In genomic region chr3:72163809-72164634, GRCh38 we compare ENCODE assay signal across 11 cellular contexts.
DNase-seq lines count a peak whose midpoint lies in the region; ATAC-seq, FAIRE-seq and TF ChIP-seq lines count a peak whose summit lies in the region.
"Had no signal": no experiment of that assay in that cellular context is flagged by ENCODE, and none has a peak within 500 bp of the region (broad histone marks: within the 10 kb centered on the region; RNA-seq: fewer than 3 reads in every experiment).

No MANE protein-coding gene starts in this region.

- H3K27ac ChIP-seq in K562 (ENCODE audit: extremely low read depth, low read depth, low read length) (peak overlapping the region; percentile 77; the same call in 1 of the 3 replicates), brain microvascular endothelial cell (no peak overlapping the region)

- FAIRE-seq in K562 (lab: Jason Lieb, UNC): peak; percentile 90

- peak; percentile 81 for ATAC-seq in GM18505 (IDR thresholded peaks at IDR 0.05; ENCODE audit: unreplicated experiment)
- ATAC-seq in GM21529 (IDR thresholded peaks at IDR 0.05; ENCODE audit: unreplicated experiment): peak; percentile 90
- peak; percentile 82 for ATAC-seq in HG03442 (IDR thresholded peaks at IDR 0.05; ENCODE audit: unreplicated experiment)
- ATAC-seq in K562: peak; percentile 92

- H3K79me2 ChIP-seq in K562 (ENCODE audit: control insufficient read depth, insufficient read depth, low read length): no peaks in the 10 kb centered on the region

- DNase-seq in K562 (ENCODE audit: extremely low read depth in 1 of 4, low spot score in 3 of 4) (peak; percentile 69 to 89 (median 76)), occipital lobe (lab: John Stamatoyannopoulos, UW) (no peak), brain microvascular endothelial cell (no peak), UCSD-AML1 (lab: John Stamatoyannopoulos, UW; ENCODE audit: unreplicated experiment) (no peak)
- no peak for DNase-seq in activated naive CD4-positive, alpha-beta T cell treated with Interleukin-2 at 50 U/mL for 16 hours
- DNase-seq: activated CD4-positive, alpha-beta T cell treated with anti-CD3 and anti-CD28 coated beads for 1 hour; left cardiac atrium; NCI-H1092 had no signal

- H3K9me3 ChIP-seq in K562 (replicated peaks; ENCODE audit: control insufficient read depth, insufficient read depth, low read depth, low read length): no peaks in the 10 kb centered on the region; the same call in 1 of the 2 replicates

- CTCF ChIA-PET in K562 (lab: Yijun Ruan, JAX; ENCODE audit: low intra/inter-chr PET ratio): no interaction called here

- H3K4me3 ChIP-seq in K562 (no peak overlapping the region), brain microvascular endothelial cell (ENCODE audit: low read depth, low read length) (no peak overlapping the region)

- intact Hi-C loops in K562 (cut with micrococcal nuclease): loop anchor here (2.0 to 5.0 kb wide), 3 partner anchors 77 to 209 kb away; no protein-coding TSS in a partner anchor

- H3K36me3 ChIP-seq in K562 (ENCODE audit: control insufficient read depth, insufficient read depth, low read length) (no peaks in the 10 kb centered on the region), brain microvascular endothelial cell (replicated peaks) (no peaks in the 10 kb centered on the region)

- POLR2A ChIA-PET in K562 (lab: Yijun Ruan, JAX): interaction anchor here (0.6 to 1.8 kb wide), 4 partner anchors 8 to 94 kb away, joined by 3 to 7 read pairs (median 4); no protein-coding TSS in a partner anchor

- peak overlapping the region; percentile 38 for H2AFZ ChIP-seq in K562 (ENCODE audit: low read depth, low read length)

- TF ChIP-seq EP300 in K562 (IDR thresholded peaks at IDR 0.05; ENCODE audit: low read length): peak; percentile 96

- H3K9me1 ChIP-seq in K562 (ENCODE audit: control insufficient read depth, insufficient read depth, low read length): no peaks in the 10 kb centered on the region

- H3K27me3 ChIP-seq in K562 (ENCODE audit: control insufficient read depth in 2 of 2, insufficient read depth in 2 of 2, low read length in 2 of 2) (no peaks in the 10 kb centered on the region), brain microvascular endothelial cell (replicated peaks) (no peaks in the 10 kb centered on the region)

- TF ChIP-seq POLR2A in GM18505 (IDR thresholded peaks at IDR 0.05; ENCODE audit: borderline replicate concordance, extremely low read depth, insufficient read depth, insufficient read length) (peak; percentile 59), K562 (conservative IDR thresholded peaks at IDR 0.05) (no peak)

- WGBS in K562 (ENCODE audit: insufficient coverage, low coverage, missing lambda C conversion rate): 30% methylated on average over 6 of the region's 7 CpGs

- in situ Hi-C loops in K562 (cut with MboI): no loop called here
- in situ Hi-C loops in brain microvascular endothelial cell (cut with HindIII; ENCODE audit: low pct_ligation_motif_present, low sequenced_read_pairs): no loop called here

- H3K9ac ChIP-seq in K562 (ENCODE audit: insufficient read depth in 1 of 2, low read depth in 2 of 2, low read length in 2 of 2): peak overlapping the region in 1 of 2 experiments; percentile 44; a peak in 1 of 4 replicates

- peak; percentile 7 to 44; a peak in 3 of 4 replicates for TF ChIP-seq RAD21 in K562 (CRISPR knock-in tag; conservative IDR thresholded peaks at IDR 0.05 in 1 of 2, IDR thresholded peaks at IDR 0.05 in 1 of 2)

- H3K4me2 ChIP-seq in K562 (ENCODE audit: insufficient read depth, low read length): peak overlapping the region; percentile 66; the same call in 1 of the 2 replicates

- no peak for TF ChIP-seq CTCF in K562 (IDR thresholded peaks at IDR 0.05 in 2 of 3, conservative IDR thresholded peaks at IDR 0.05 in 1 of 3; ENCODE audit: insufficient read depth in 2 of 3, low read depth in 1 of 3, low read length in 3 of 3)
- TF ChIP-seq CTCF in brain microvascular endothelial cell (IDR thresholded peaks at IDR 0.05; ENCODE audit: low read depth, low read length, missing control alignments): no peak

- BruUV-seq in K562 (replicated peaks; lab: Mats Ljungman, UMichigan): no TSS peak

- H4K20me1 ChIP-seq in K562 (replicated peaks; ENCODE audit: control insufficient read depth, insufficient read depth, low read length): no peaks in the 10 kb centered on the region

- peaks cover 18 to 42% of the 10 kb centered on the region in 2 experiments; a peak in 4 of 5 replicates for H3K4me1 ChIP-seq in K562 (replicated peaks in 1 of 2; ENCODE audit: control insufficient read depth in 2 of 2, insufficient read depth in 2 of 2, low read length in 2 of 2)

TF ChIP-seq in K562, 482 proteins besides CTCF, POLR2A, EP300 and RAD21 (continues in another document):
- TF ChIP-seq ZNF324 (CRISPR knock-in tag; IDR thresholded peaks at IDR 0.05) (no peak), ZBTB17 (CRISPR knock-in tag; IDR thresholded peaks at IDR 0.05) (peak; percentile 61; the same call in 1 of the 2 replicates), CSDE1 (IDR thresholded peaks at IDR 0.05) (no peak), CBX2 (IDR thresholded peaks at IDR 0.05; ENCODE audit: insufficient read depth, low read length, poor library complexity, severe bottlenecking) (no peak), ZNF197 (CRISPR knock-in tag; IDR thresholded peaks at IDR 0.05; ENCODE audit: low read depth) (peak; percentile 70; the same call in 1 of the 2 replicates), ZNF561 (CRISPR knock-in tag; conservative IDR thresholded peaks at IDR 0.05) (no peak), PML (IDR thresholded peaks at IDR 0.05; ENCODE audit: low read length) (peak; percentile 91), ZNF717 (CRISPR knock-in tag; IDR thresholded peaks at IDR 0.05) (no peak), CHD4 (IDR thresholded peaks at IDR 0.05; ENCODE audit: insufficient read depth, insufficient replicate concordance, low read depth, low read length, poor library complexity, severe bottlenecking) (no peak), ARID3A (IDR thresholded peaks at IDR 0.05; ENCODE audit: borderline replicate concordance, low read depth, low read length) (no peak), GABPB1 (CRISPR knock-in tag; IDR thresholded peaks at IDR 0.05) (0 out of 2 replicates have a peak, but pooled peaks have one; percentile 36), TBL1XR1 (IDR thresholded peaks at IDR 0.05; ENCODE audit: low read length in 2 of 2) (peak in 1 of 2 experiments; percentile 93; a peak in 2 of 4 replicates), MYC (IDR thresholded peaks at IDR 0.05; ENCODE audit: low read depth, low read length) (peak; percentile 86), MYC (CRISPR knock-in tag; IDR thresholded peaks at IDR 0.05; ENCODE audit: borderline replicate concordance, low read depth) (no peak), NCOA4 (IDR thresholded peaks at IDR 0.05; ENCODE audit: partially characterized antibody) (no peak), ZNF239 (CRISPR knock-in tag; IDR thresholded peaks at IDR 0.05) (no peak), REST (CRISPR knock-in tag; IDR thresholded peaks at IDR 0.05; ENCODE audit: low read depth) (no peak), PHB2 (IDR thresholded peaks at IDR 0.05; ENCODE audit: low read depth) (peak; percentile 62; the same call in 1 of the 2 replicates), DDX20 (tag; IDR thresholded peaks at IDR 0.05; ENCODE audit: low read depth) (no peak), MECOM (CRISPR knock-in tag; IDR thresholded peaks at IDR 0.05) (peak; percentile 92)

Comparison
In these comparisons a context has a peak if more than half of its experiments do, and no peak if none do; other contexts are left out.
1. DNase-seq: peak in K562 (4 of 4); none in occipital lobe (single experiment), brain microvascular endothelial cell (single experiment), activated naive CD4-positive, alpha-beta T cell treated with Interleukin-2 at 50 U/mL for 16 hours (single experiment) and UCSD-AML1 (single experiment).
2. Peak in every context shown above with its lines, with median percentiles within 50 percentile points of each other: ATAC-seq.